Comparison of ENCODE assay signal across 13 cellular contexts in the genomic region with DNA sequence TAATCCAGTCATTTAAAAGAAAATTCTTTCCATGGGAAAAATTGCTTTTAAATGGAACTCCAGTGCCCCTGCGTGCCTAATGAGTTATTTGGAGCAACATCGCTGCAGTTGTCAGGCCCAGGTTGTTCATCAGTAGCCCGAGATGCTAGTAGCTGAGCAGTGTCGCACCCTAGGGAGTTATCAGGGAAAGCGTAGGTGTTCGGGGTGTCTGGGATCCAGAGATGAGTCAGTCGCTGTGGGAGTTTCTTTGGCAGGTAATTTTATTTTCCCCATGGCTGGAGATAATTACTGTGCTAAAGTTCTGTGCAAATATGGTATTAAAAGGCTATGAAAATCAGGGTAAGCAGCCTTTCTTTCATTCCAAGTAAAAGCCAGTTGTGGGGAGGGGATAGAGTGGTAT. TPM values are rescaled to one million over a fixed set of nuclear protein-coding genes. Genes with fewer than 3 reads are reported as not detected.
DNase-seq lines count a peak whose midpoint lies in the region; ATAC-seq and TF ChIP-seq lines count a peak whose summit lies in the region.
"Had no signal": no experiment of that assay in that cellular context is flagged by ENCODE, and none has a peak within 500 bp of the region (broad histone marks: within the 10 kb centered on the region; RNA-seq: fewer than 3 reads in every experiment).

No MANE protein-coding gene starts in this region.

- no peaks in the 10 kb centered on the region for H3K4me1 ChIP-seq in mammary epithelial cell (ENCODE audit: insufficient read depth, low read length)
- H3K4me1 ChIP-seq in breast epithelium = peaks cover 0 to 6% of the 10 kb centered on the region in 2 donors
- no peaks in the 10 kb centered on the region for H3K4me1 ChIP-seq in uterus
- H3K4me1 ChIP-seq in transverse colon = peaks cover 0 to 5% (median 0%) of the 10 kb centered on the region in 4 donors
- H3K4me1 ChIP-seq in mucosa of descending colon (ENCODE audit: low read depth) = peaks cover 5% of the 10 kb centered on the region

- H3K9me3 ChIP-seq in mammary epithelial cell (replicated peaks; ENCODE audit: insufficient read depth, low read length) = no peaks in the 10 kb centered on the region
- H3K9me3 ChIP-seq in breast epithelium = no peaks in the 10 kb centered on the region
- H3K9me3 ChIP-seq in uterus = no peaks in the 10 kb centered on the region
- H3K9me3 ChIP-seq in transverse colon = no peaks in the 10 kb centered on the region
- H3K9me3 ChIP-seq in mucosa of descending colon = no peaks in the 10 kb centered on the region
- H3K9me3 ChIP-seq: MG63 had no signal

- no peak for TF ChIP-seq EP300 in transverse colon (IDR thresholded peaks at IDR 0.05; ENCODE audit: low read depth)

- no peak overlapping the region for H3K4me3 ChIP-seq in mammary epithelial cell (replicated peaks in 1 of 3; ENCODE audit: insufficient read depth in 1 of 3, low read depth in 2 of 3, low read length in 3 of 3)
- H3K4me3 ChIP-seq in breast epithelium = no peak overlapping the region
- no peak overlapping the region for H3K4me3 ChIP-seq in uterus
- H3K4me3 ChIP-seq in transverse colon = no peak overlapping the region
- H3K4me3 ChIP-seq in mucosa of descending colon = no peak overlapping the region
- H3K4me3 ChIP-seq: MG63 had no signal

- H3K36me3 ChIP-seq in mammary epithelial cell (ENCODE audit: insufficient read depth, low read length) (peaks cover 61% of the 10 kb centered on the region), breast epithelium (peaks cover 4% of the 10 kb centered on the region), uterus (no peaks in the 10 kb centered on the region), transverse colon (no peaks in the 10 kb centered on the region), mucosa of descending colon (ENCODE audit: low read depth) (no peaks in the 10 kb centered on the region)
- H3K36me3 ChIP-seq: MG63 had no signal

- no peak for TF ChIP-seq POLR2A in breast epithelium (IDR thresholded peaks at IDR 0.05)
- no peak for TF ChIP-seq POLR2A in uterus (IDR thresholded peaks at IDR 0.05)
- no peak for TF ChIP-seq POLR2A in transverse colon (IDR thresholded peaks at IDR 0.05)

- peak; percentile 73 for ATAC-seq in HG02623 (IDR thresholded peaks at IDR 0.05; ENCODE audit: unreplicated experiment)
- no peak for ATAC-seq in mucosa of descending colon
- ATAC-seq: activated CD8-positive, alpha-beta memory T cell treated with anti-CD3 and anti-CD28 coated beads, Interleukin-2, amount 10 ng/mL, durations not matched to agents 7 days and 5 days had no signal

- H3K79me2 ChIP-seq in mammary epithelial cell (ENCODE audit: insufficient read depth, low read length) = no peaks in the 10 kb centered on the region

- intact Hi-C loops in mammary epithelial cell (cut with micrococcal nuclease) (no loop called here), breast epithelium (cut with DNase I; ENCODE audit: low total_unique reads) (no loop called here), uterus (cut with DNase I; ENCODE audit: low total_unique reads) (no loop called here), transverse colon (cut with DNase I; ENCODE audit: low total_unique reads) (no loop called here), mucosa of descending colon (cut with DNase I, micrococcal nuclease) (no loop called here)

- peak overlapping the region; percentile 10 for H3K9ac ChIP-seq in mammary epithelial cell (ENCODE audit: insufficient read depth, low read length)

- TF ChIP-seq CTCF in mammary epithelial cell (conservative IDR thresholded peaks at IDR 0.05 in 1 of 2, IDR thresholded peaks at IDR 0.05 in 1 of 2; ENCODE audit: extremely low read depth in 1 of 2, insufficient read depth in 1 of 2, low read depth in 1 of 2, low read length in 2 of 2) (peak in 1 of 2 donors; percentile 4), breast epithelium (IDR thresholded peaks at IDR 0.05) (no peak), uterus (IDR thresholded peaks at IDR 0.05) (no peak), transverse colon (IDR thresholded peaks at IDR 0.05) (no peak), mucosa of descending colon (IDR thresholded peaks at IDR 0.05) (no peak)

- H3K27me3 ChIP-seq in mammary epithelial cell (ENCODE audit: insufficient read depth, low read length) (no peaks in the 10 kb centered on the region), breast epithelium (no peaks in the 10 kb centered on the region), uterus (no peaks in the 10 kb centered on the region), transverse colon (no peaks in the 10 kb centered on the region)
- H3K27me3 ChIP-seq: MG63 had no signal

- H3K4me2 ChIP-seq in mammary epithelial cell (ENCODE audit: insufficient read depth, low read depth, low read length) = no peak overlapping the region

- CTCF ChIA-PET in mammary epithelial cell (lab: Charles Lee; ENCODE audit: low non-redundant PET) = no interaction called here

- no TSS peak for BruUV-seq in mammary epithelial cell (replicated peaks; lab: Mats Ljungman, UMichigan)

- H4K20me1 ChIP-seq in mammary epithelial cell (ENCODE audit: insufficient read depth, low read length) = no peaks in the 10 kb centered on the region

- no peak overlapping the region for H2AFZ ChIP-seq in mammary epithelial cell (ENCODE audit: low read depth, low read length)

- DNase-seq in mammary epithelial cell (peak; percentile 51), breast epithelium (ENCODE audit: low spot score in 2 of 2) (no peak), NCI-H146 (lab: John Stamatoyannopoulos, UW) (peak; percentile 81), uterus (peak; percentile 15 to 16), transverse colon (no peak), mucosa of descending colon (no peak), cortex of kidney (lab: John Stamatoyannopoulos, UW) (no peak)
- DNase-seq: activated CD8-positive, alpha-beta memory T cell treated with anti-CD3 and anti-CD28 coated beads, Interleukin-2, amount 10 ng/mL, durations not matched to agents 7 days and 5 days; DMS79; endodermal cell; hippocampal formation; MG63 had no signal

- H3K27ac ChIP-seq in mammary epithelial cell (ENCODE audit: insufficient read depth, low read depth, low read length) (no peak overlapping the region), breast epithelium (no peak overlapping the region), uterus (peak overlapping the region in 1 of 2 donors; percentile 22), transverse colon (no peak overlapping the region)

- WGBS in mammary epithelial cell (ENCODE audit: low coverage, missing lambda C conversion rate) = 33% methylated on average over 7 of the region's 7 CpGs
- 72 to 83% methylated on average over 6 to 7 of the region's 7 CpGs for WGBS in transverse colon (ENCODE audit: low coverage in 1 of 2), 2 donors

- in situ Hi-C loops in mammary epithelial cell (cut with MboI; ENCODE audit: low sequenced_read_pairs in 2 of 2) (loop anchor here in 1 of 2 donors (25.0 kb wide), 1 partner anchor 261 kb away; no protein-coding TSS in a partner anchor), transverse colon (cut with MboI; ENCODE audit: low pct_ligation_motif_present in 1 of 4, low pct_unique_long_range_greater_than_20kb in 1 of 4, low sequenced_read_pairs in 3 of 4) (loop anchor here in 2 of 4 donors (10.0 to 25.0 kb wide), 2 partner anchors 254 to 261 kb away; no protein-coding TSS in a partner anchor)

- dilution Hi-C loops in mammary epithelial cell (cut with HindIII; ENCODE audit: low sequenced_read_pairs) = loop anchor here (25.0 kb wide), 1 partner anchor 261 kb away; no protein-coding TSS in a partner anchor

RNA-seq across cellular contexts. Expression of a gene that starts 49.4 kb away (rescaled TPM):
- total RNA-seq in mammary epithelial cell (100 to 1,000 TPM; 325 to 422 TPM), breast epithelium (100 to 1,000 TPM in 1 of 3 donors, 10 to 100 TPM in 2; 37.6 to 170 (median 95.7) TPM), uterus (100 to 1,000 TPM in 1 of 4 donors, 10 to 100 TPM in 3; 13.6 to 243 (median 23.4) TPM), transverse colon (10 to 100 TPM; 14.2 to 49.6 (median 30.4) TPM), mucosa of descending colon (10 to 100 TPM; 24.4 to 46.4 (median 35.5) TPM)
- 329 TPM for polyA plus RNA-seq in mammary epithelial cell
- 452 TPM for polyA minus RNA-seq in mammary epithelial cell

Comparison
In these comparisons a context has a peak if more than half of its experiments do, and no peak if none do; other contexts are left out.
1. DNase-seq: peak in mammary epithelial cell (single experiment), NCI-H146 (single experiment) and uterus (2 of 2); none in breast epithelium (0 of 2), transverse colon (single experiment), mucosa of descending colon (0 of 3) and cortex of kidney (single experiment).